26 cellular contexts compared by ENCODE assay signal in genomic region chr10:52706347-52707070, GRCh38.
DNase-seq lines count a peak whose midpoint lies in the region; TF ChIP-seq lines count a peak whose summit lies in the region.
"Had no signal": no experiment of that assay in that cellular context is flagged by ENCODE, and none has a peak within 500 bp of the region (broad histone marks: within the 10 kb centered on the region; RNA-seq: fewer than 3 reads in every experiment).

No MANE protein-coding gene starts in this region.

- DNase-seq in A172 (ENCODE audit: low spot score) = peak; percentile 96
- DNase-seq in ELR (ENCODE audit: low read depth) = peak; percentile 1
- peak; percentile 38 for DNase-seq in NB4 (ENCODE audit: low read depth)
- peak; percentile 58 for DNase-seq in cerebellar cortex (ENCODE audit: low spot score)
- no peak for DNase-seq in SW 1271 (lab: John Stamatoyannopoulos, UW)
- DNase-seq in midbrain (lab: John Stamatoyannopoulos, UW) = no peak
- no peak for DNase-seq in GM20000 (ENCODE audit: low spot score)
- DNase-seq in NCI-H146 treated with DMSO at 0.1 percent for 48 hours (lab: John Stamatoyannopoulos, UW; ENCODE audit: unreplicated experiment) = no peak
- DNase-seq: activated CD4-positive, alpha-beta T cell treated with anti-CD3 and anti-CD28 coated beads for 36 hours; activated CD8-positive, alpha-beta T cell treated with anti-CD3 and anti-CD28 coated beads, Interleukin-2, amount 10 ng/mL, durations not matched to agents 7 days and 5 days; activated naive CD4-positive, alpha-beta T cell treated with anti-CD3 and anti-CD28 coated beads for 36 hours; adrenal gland; DMS 273 treated with DMSO at 0.1 percent for 48 hours; effector memory CD4-positive, alpha-beta T cell; mesenchymal stem cell; NCI-H1105 treated with DMSO at 0.1 percent for 48 hours; NCI-H2029; NCI-H526 treated with DMSO at 0.1 percent for 48 hours; SHP77; stimulated activated CD4-positive, alpha-beta T cell treated with anti-CD3 and anti-CD28 coated beads, Interleukin-1b, Interleukin-23, amount 100 ng/mL, for 48 hours; stimulated activated naive CD8-positive, alpha-beta T cell treated with anti-CD3 and anti-CD28 coated beads, Interleukin-15, Interleukin-2, amounts not matched to agents 100 U/mL and 50 U/mL, for 24 hours had no signal

- no peak overlapping the region for H3K4me3 ChIP-seq in NB4 (ENCODE audit: low read depth, low read length)
- H3K4me3 ChIP-seq: adrenal gland, BLaER1, coronary artery, HAP-1, K562, thoracic aorta had no signal

- TF ChIP-seq CTCF in NB4 (IDR thresholded peaks at IDR 0.05; ENCODE audit: low read depth, low read length) = no peak
- TF ChIP-seq CTCF in GM20000 (IDR thresholded peaks at IDR 0.05; ENCODE audit: extremely low read depth, missing control alignments) = no peak

- TF ChIP-seq POLR2A in NB4 (IDR thresholded peaks at IDR 0.05; ENCODE audit: extremely low read depth, insufficient read length) = no peak

Comparison
In these comparisons a context has a peak if more than half of its experiments do, and no peak if none do; other contexts are left out.
1. DNase-seq: peak in A172 (single experiment), ELR (single experiment), NB4 (single experiment) and cerebellar cortex (single experiment); none in SW 1271 (0 of 2), midbrain (single experiment), GM20000 (single experiment) and NCI-H146 treated with DMSO at 0.1 percent for 48 hours (single experiment).